Comparison of ENCODE assay signal across 8 cellular contexts in genomic region chr1:110339427-110340206, GRCh38. TPM values are rescaled to one million over a fixed set of nuclear protein-coding genes. Genes with fewer than 3 reads are reported as not detected.
DNase-seq lines count a peak whose midpoint lies in the region; FAIRE-seq and TF ChIP-seq lines count a peak whose summit lies in the region.

No MANE protein-coding gene starts in this region.

- H3K4me3 Mint-ChIP-seq in nephron: no peak overlapping the region

- DNase-seq in A673 (ENCODE audit: low spot score): peak; percentile 58
- DNase-seq in GM18507 (ENCODE audit: extremely low spot score, insufficient read length, low read depth): peak; percentile 39
- peak; percentile 13 for DNase-seq in NCI-H1105 (lab: John Stamatoyannopoulos, UW)
- peak; percentile 18 to 41 for DNase-seq in activated CD8-positive, alpha-beta memory T cell treated with anti-CD3 and anti-CD28 coated beads for 4 hours (ENCODE audit: low read depth in 2 of 2)
- DNase-seq in esophagus muscularis mucosa (ENCODE audit: extremely low spot score): no peak
- no peak for DNase-seq in ureter (ENCODE audit: low spot score)

- H3K4me3 ChIP-seq in A673 (ENCODE audit: low read depth, low read length, poor library complexity, severe bottlenecking) (peak overlapping the region; percentile 75), esophagus muscularis mucosa (peak overlapping the region; percentile 80 to 93 (median 90))

- no peak for TF ChIP-seq EP300 in esophagus muscularis mucosa (IDR thresholded peaks at IDR 0.05)

- H3K4me1 ChIP-seq in A673 (ENCODE audit: insufficient read depth, low read length, poor library complexity, severe bottlenecking): peaks cover 41% of the 10 kb centered on the region
- peaks cover 44 to 58% (median 55%) of the 10 kb centered on the region in 4 donors for H3K4me1 ChIP-seq in esophagus muscularis mucosa

- TF ChIP-seq CTCF in A673 (conservative IDR thresholded peaks at IDR 0.05; ENCODE audit: low read depth, low read length) (peak; percentile 30), esophagus muscularis mucosa (IDR thresholded peaks at IDR 0.05) (peak in 2 of 3 experiments; percentile 44 to 63), nephron (IDR thresholded peaks at IDR 0.05; ENCODE audit: unreplicated experiment in 3 of 3) (peak; percentile 33 to 55 (median 48))

- POLR2A ChIA-PET in A673 (lab: Charles Lee; ENCODE audit: low non-redundant PET): no interaction called here

- no peak for FAIRE-seq in GM18507 (lab: Jason Lieb, UNC)

- H3K27ac Mint-ChIP-seq in nephron: no peak overlapping the region

- WGBS in esophagus muscularis mucosa: 0% methylated on average over 42 of the region's 75 CpGs

- H3K36me3 ChIP-seq in A673 (ENCODE audit: insufficient read depth, low read length, poor library complexity, severe bottlenecking) (peaks cover 44% of the 10 kb centered on the region), esophagus muscularis mucosa (peaks cover 0 to 27% (median 20%) of the 10 kb centered on the region in 4 donors)

- BruUV-seq in A673 (replicated peaks; lab: Mats Ljungman, UMichigan): TSS peak; percentile 25

- intact Hi-C loops in A673 (cut with micrococcal nuclease; ENCODE audit: unreplicated experiment) (loop anchor here (2.0 kb wide), 1 partner anchor 67 kb away; the partner anchor contains the start of gene LAMTOR5), esophagus muscularis mucosa (cut with DNase I) (loop anchor here (5.0 kb wide), 2 partner anchors 53 to 68 kb away; partner anchors contain the start of genes LAMTOR5 and SLC16A4)

- no peaks in the 10 kb centered on the region for H3K9me3 Mint-ChIP-seq in nephron

- H3K9me3 ChIP-seq in A673 (ENCODE audit: low read depth, low read length, poor library complexity, severe bottlenecking): no peaks in the 10 kb centered on the region
- no peaks in the 10 kb centered on the region for H3K9me3 ChIP-seq in esophagus muscularis mucosa

- CTCF ChIA-PET in A673 (lab: Charles Lee): interaction anchor here (1.3 kb wide), 1 partner anchor 131 kb away, joined by 5 read pairs; no protein-coding TSS in a partner anchor

- TF ChIP-seq POLR2A in esophagus muscularis mucosa (IDR thresholded peaks at IDR 0.05; ENCODE audit: low read depth): peak; percentile 93

- peaks cover 40% of the 10 kb centered on the region for H3K36me3 Mint-ChIP-seq in nephron (ENCODE audit: low read depth)

- H3K27ac ChIP-seq in A673 (ENCODE audit: low read depth, low read length, poor library complexity, severe bottlenecking): peak overlapping the region; percentile 98
- peak overlapping the region; percentile 90 to 98 (median 95) for H3K27ac ChIP-seq in esophagus muscularis mucosa (replicated peaks in 1 of 4)
- peak overlapping the region; percentile 88 for H3K27ac ChIP-seq in temporal lobe (ENCODE audit: low read depth, low read length)

- H3K4me1 Mint-ChIP-seq in nephron: peaks cover 50% of the 10 kb centered on the region

- no peaks in the 10 kb centered on the region for H3K27me3 Mint-ChIP-seq in nephron (ENCODE audit: low read depth)

- H3K27me3 ChIP-seq in A673 (replicated peaks; ENCODE audit: insufficient read depth, low read depth, low read length, poor library complexity): no peaks in the 10 kb centered on the region
- no peaks in the 10 kb centered on the region for H3K27me3 ChIP-seq in esophagus muscularis mucosa

RNA-seq across cellular contexts. Expression of gene RBM15, which starts 0.4 kb away (rescaled TPM):
- total RNA-seq in A673 (2021): 59.9 and 60.3 TPM in 2 replicates
- 10 to 100 TPM; 20.6 to 26.6 (median 24.2) TPM for total RNA-seq in esophagus muscularis mucosa
- 25.6 TPM for total RNA-seq in temporal lobe
- 26.2 TPM for total RNA-seq in ureter

RNA-seq across cellular contexts. Expression of gene SLC16A4, which starts 51.2 kb away (rescaled TPM):
- total RNA-seq in A673 (2021): 0.48 and 0.60 TPM in 2 replicates
- 1 to 10 TPM; 5.8 to 8.8 (median 8.4) TPM for total RNA-seq in esophagus muscularis mucosa
- 3.7 TPM for total RNA-seq in temporal lobe
- total RNA-seq in ureter: 3.3 TPM

Comparison
In these comparisons a context has a peak if more than half of its experiments do, and no peak if none do; other contexts are left out.
1. DNase-seq: peak in A673 (single experiment), GM18507 (single experiment), NCI-H1105 (single experiment) and activated CD8-positive, alpha-beta memory T cell treated with anti-CD3 and anti-CD28 coated beads for 4 hours (2 of 2); none in esophagus muscularis mucosa (single experiment) and ureter (single experiment).
2. Peak in every context shown above with its lines, with median percentiles within 50 percentile points of each other: H3K27ac ChIP-seq and CTCF ChIP-seq.